10 cellular contexts compared by ENCODE assay signal in the genomic region with DNA sequence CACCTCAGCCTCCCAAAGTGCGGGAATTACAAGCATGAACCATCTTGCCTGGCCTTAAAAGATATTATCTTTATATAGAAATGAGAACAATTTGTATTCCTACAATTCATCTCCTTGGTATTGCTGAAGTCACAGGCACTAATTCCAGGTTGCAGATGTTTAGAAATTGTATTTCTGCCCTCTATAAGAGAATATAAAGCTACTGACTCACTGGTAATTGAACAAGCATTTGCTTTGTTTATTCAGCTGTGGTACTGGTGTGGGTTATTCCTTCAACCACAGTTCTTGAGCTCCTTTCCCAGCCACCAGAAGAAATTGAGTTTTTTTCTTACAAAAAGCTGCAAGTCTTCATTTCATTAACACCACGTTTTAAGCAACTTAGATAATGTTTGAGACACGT. TPM values are rescaled to one million over a fixed set of nuclear protein-coding genes. Genes with fewer than 3 reads are reported as not detected.
DNase-seq lines count a peak whose midpoint lies in the region; ATAC-seq, FAIRE-seq and TF ChIP-seq lines count a peak whose summit lies in the region.
"Had no signal": no experiment of that assay in that cellular context is flagged by ENCODE, and none has a peak within 500 bp of the region (broad histone marks: within the 10 kb centered on the region; RNA-seq: fewer than 3 reads in every experiment).

No MANE protein-coding gene starts in this region.

- no peak for TF ChIP-seq CTCF in psoas muscle (IDR thresholded peaks at IDR 0.05)

- peak overlapping the region; percentile 91 to 98 (median 97) for H3K4me3 Mint-ChIP-seq in CD8-positive, alpha-beta memory T cell
- H3K4me3 Mint-ChIP-seq in natural killer cell treated with Interleukin-12 subunit alpha and Interleukin-12 subunit beta and Interleukin-15 and Interleukin-18, amount 100 ng/mL, for 72 hours, result peak overlapping the region; percentile 12
- H3K4me3 Mint-ChIP-seq: brain; stimulated activated memory B cell treated with anti-CD40 and anti-IgM and Interleukin-4, amounts not matched to agents 10 μg/mL and 1 μg/mL and 100 μg/mL, for 72 hours had no signal

- no peaks in the 10 kb centered on the region for H3K9me3 ChIP-seq in CD8-positive, alpha-beta memory T cell (ENCODE audit: low read length)
- no peaks in the 10 kb centered on the region for H3K9me3 ChIP-seq in psoas muscle

- H3K27me3 Mint-ChIP-seq in CD8-positive, alpha-beta memory T cell, result no peaks in the 10 kb centered on the region
- H3K27me3 Mint-ChIP-seq in natural killer cell treated with Interleukin-12 subunit alpha and Interleukin-12 subunit beta and Interleukin-15 and Interleukin-18, amount 100 ng/mL, for 72 hours, result no peaks in the 10 kb centered on the region
- H3K27me3 Mint-ChIP-seq: brain; stimulated activated memory B cell treated with anti-CD40 and anti-IgM and Interleukin-4, amounts not matched to agents 10 μg/mL and 1 μg/mL and 100 μg/mL, for 72 hours had no signal

- intact Hi-C loops in psoas muscle (cut with DNase I), result no loop called here

- POLR2A ChIA-PET in CD8-positive, alpha-beta memory T cell (lab: Charles Lee), result interaction anchor here (0.6 to 6.8 kb wide), 3 partner anchors 29 to 272 kb away, joined by 3 to 99 read pairs (median 5); a partner anchor contains a TSS

- no peak overlapping the region for H3K4me3 ChIP-seq in CD8-positive, alpha-beta memory T cell (ENCODE audit: low read length)
- H3K4me3 ChIP-seq in psoas muscle, result no peak overlapping the region

- H3K4me1 ChIP-seq in CD8-positive, alpha-beta memory T cell (ENCODE audit: insufficient read depth, low read length), result peaks cover 67% of the 10 kb centered on the region
- peaks cover 15% of the 10 kb centered on the region for H3K4me1 ChIP-seq in psoas muscle

- H3K9me3 Mint-ChIP-seq in CD8-positive, alpha-beta memory T cell, result peaks cover 0 to 2% (median 0%) of the 10 kb centered on the region in 5 donors
- no peaks in the 10 kb centered on the region for H3K9me3 Mint-ChIP-seq in natural killer cell treated with Interleukin-12 subunit alpha and Interleukin-12 subunit beta and Interleukin-15 and Interleukin-18, amount 100 ng/mL, for 72 hours
- H3K9me3 Mint-ChIP-seq: brain; stimulated activated memory B cell treated with anti-CD40 and anti-IgM and Interleukin-4, amounts not matched to agents 10 μg/mL and 1 μg/mL and 100 μg/mL, for 72 hours had no signal

- DNase-seq in CD8-positive, alpha-beta memory T cell, result peak in 2 of 5 donors; percentile 23 to 38
- peak; percentile 43 for DNase-seq in HTR-8/SVneo (ENCODE audit: insufficient read length, low spot score)
- peak; percentile 9 for DNase-seq in central memory CD4-positive, alpha-beta T cell
- DNase-seq in natural killer cell treated with Interleukin-12 subunit alpha and Interleukin-12 subunit beta and Interleukin-15 and Interleukin-18, amount 100 ng/mL, for 72 hours (ENCODE audit: low spot score), result no peak
- no peak for DNase-seq in psoas muscle
- no peak for DNase-seq in superior temporal gyrus (ENCODE audit: extremely low spot score)

- CTCF ChIA-PET in CD8-positive, alpha-beta memory T cell (lab: Charles Lee), result interaction anchor here (1.1 to 17.3 kb wide), 6 partner anchors 9 to 62 kb away, joined by 4 to 145 read pairs (median 20); a partner anchor contains a TSS

- H3K27ac ChIP-seq in CD8-positive, alpha-beta memory T cell (ENCODE audit: low read depth, low read length), result peak overlapping the region; percentile 28
- no peak overlapping the region for H3K27ac ChIP-seq in psoas muscle

- no peak for ATAC-seq in natural killer cell treated with Interleukin-12 subunit alpha and Interleukin-12 subunit beta and Interleukin-15 and Interleukin-18, amount 100 ng/mL, for 72 hours
- ATAC-seq in GM21367 (IDR thresholded peaks at IDR 0.05; ENCODE audit: unreplicated experiment), result no peak
- ATAC-seq in psoas muscle, result no peak
- ATAC-seq in GM19397 (IDR thresholded peaks at IDR 0.05; ENCODE audit: unreplicated experiment), result no peak
- ATAC-seq: stimulated activated memory B cell treated with anti-CD40 and anti-IgM and Interleukin-4, amounts not matched to agents 10 μg/mL and 1 μg/mL and 100 μg/mL, for 72 hours had no signal

- FAIRE-seq in HTR-8/SVneo (lab: Jason Lieb, UNC), result no peak

- no peaks in the 10 kb centered on the region for H3K36me3 ChIP-seq in CD8-positive, alpha-beta memory T cell (ENCODE audit: insufficient read depth, low read length)
- H3K36me3 ChIP-seq in psoas muscle (ENCODE audit: insufficient read depth in 1 of 2, low read depth in 1 of 2), result no peaks in the 10 kb centered on the region

- WGBS in psoas muscle, 3 donors, result 57 to 78% (median 76%) methylated on average over 3 of the region's 3 CpGs

- H3K4me1 Mint-ChIP-seq in CD8-positive, alpha-beta memory T cell, result peaks cover 62 to 83% (median 76%) of the 10 kb centered on the region in 3 donors
- peaks cover 38 to 49% of the 10 kb centered on the region in 2 donors for H3K4me1 Mint-ChIP-seq in natural killer cell treated with Interleukin-12 subunit alpha and Interleukin-12 subunit beta and Interleukin-15 and Interleukin-18, amount 100 ng/mL, for 72 hours (ENCODE audit: low read depth in 2 of 2)

- H3K36me3 Mint-ChIP-seq in CD8-positive, alpha-beta memory T cell, result peaks cover 4 to 31% (median 7%) of the 10 kb centered on the region in 3 donors
- H3K36me3 Mint-ChIP-seq in natural killer cell treated with Interleukin-12 subunit alpha and Interleukin-12 subunit beta and Interleukin-15 and Interleukin-18, amount 100 ng/mL, for 72 hours, result no peaks in the 10 kb centered on the region
- H3K36me3 Mint-ChIP-seq: brain; stimulated activated memory B cell treated with anti-CD40 and anti-IgM and Interleukin-4, amounts not matched to agents 10 μg/mL and 1 μg/mL and 100 μg/mL, for 72 hours had no signal

- H3K27me3 ChIP-seq in CD8-positive, alpha-beta memory T cell (ENCODE audit: insufficient read depth, low read length, poor library complexity, severe bottlenecking), result no peaks in the 10 kb centered on the region
- H3K27me3 ChIP-seq in psoas muscle (ENCODE audit: insufficient read depth in 3 of 3, low read length in 2 of 3), result no peaks in the 10 kb centered on the region

- peak overlapping the region; percentile 83 to 100 (median 100) for H3K27ac Mint-ChIP-seq in CD8-positive, alpha-beta memory T cell
- peak overlapping the region; percentile 97 to 99 for H3K27ac Mint-ChIP-seq in natural killer cell treated with Interleukin-12 subunit alpha and Interleukin-12 subunit beta and Interleukin-15 and Interleukin-18, amount 100 ng/mL, for 72 hours
- H3K27ac Mint-ChIP-seq: brain had no signal

RNA-seq across cellular contexts. Expression of a gene that starts 29.0 kb away (rescaled TPM):
- total RNA-seq in CD8-positive, alpha-beta memory T cell, result 1 to 10 TPM; 6.6 to 7.9 TPM
- 22.2 TPM for polyA plus RNA-seq in CD8-positive, alpha-beta memory T cell
- 1 to 10 TPM; 1.7 to 2.7 TPM for total RNA-seq in natural killer cell treated with Interleukin-12 subunit alpha and Interleukin-12 subunit beta and Interleukin-15 and Interleukin-18, amount 100 ng/mL, for 72 hours
- total RNA-seq in psoas muscle, result 10 to 100 TPM; 11.3 to 12.5 (median 12.3) TPM
- polyA plus RNA-seq in psoas muscle, result 1 to 10 TPM; 2.3 to 6.5 (median 6.5) TPM

Comparison
In these comparisons a context has a peak if more than half of its experiments do, and no peak if none do; other contexts are left out.
1. DNase-seq: peak in HTR-8/SVneo (single experiment) and central memory CD4-positive, alpha-beta T cell (single experiment); none in natural killer cell treated with Interleukin-12 subunit alpha and Interleukin-12 subunit beta and Interleukin-15 and Interleukin-18, amount 100 ng/mL, for 72 hours (single experiment), psoas muscle (0 of 2) and superior temporal gyrus (single experiment).